ENCODE assay signal across 13 cellular contexts in genomic region chrX:140274761-140275525, GRCh38.
A peak's percentile ranks its signal among the peaks of the same experiment; 100 is the strongest.
DNase-seq lines count a peak whose midpoint lies in the region; ATAC-seq lines count a peak whose summit lies in the region.
"Had no signal": no experiment of that assay in that cellular context is flagged by ENCODE, and none has a peak within 500 bp of the region (broad histone marks: within the 10 kb centered on the region; RNA-seq: fewer than 3 reads in every experiment).

No MANE protein-coding gene starts in this region.

- no peak overlapping the region for H3K4me3 Mint-ChIP-seq in activated naive CD8-positive, alpha-beta T cell treated with anti-CD3 and anti-CD28 coated beads for 36 hours

- no peaks in the 10 kb centered on the region for H3K4me1 ChIP-seq in SJCRH30
- H3K4me1 ChIP-seq: sigmoid colon had no signal

- no peaks in the 10 kb centered on the region for H3K36me3 Mint-ChIP-seq in activated naive CD8-positive, alpha-beta T cell treated with anti-CD3 and anti-CD28 coated beads for 36 hours

- no peaks in the 10 kb centered on the region for H3K36me3 ChIP-seq in SJCRH30
- H3K36me3 ChIP-seq: sigmoid colon had no signal

- no peak overlapping the region for H3K4me3 ChIP-seq in SJCRH30
- H3K4me3 ChIP-seq: sigmoid colon had no signal

- H3K27me3 ChIP-seq in SJCRH30: no peaks in the 10 kb centered on the region
- H3K27me3 ChIP-seq: sigmoid colon had no signal

- peaks cover 1% of the 10 kb centered on the region for H3K9me3 Mint-ChIP-seq in activated naive CD8-positive, alpha-beta T cell treated with anti-CD3 and anti-CD28 coated beads for 36 hours

- H3K27ac ChIP-seq in SJCRH30: peak overlapping the region; percentile 51
- H3K27ac ChIP-seq: sigmoid colon had no signal

- H3K4me1 Mint-ChIP-seq in activated naive CD8-positive, alpha-beta T cell treated with anti-CD3 and anti-CD28 coated beads for 36 hours: no peaks in the 10 kb centered on the region

- H3K27ac Mint-ChIP-seq in activated naive CD8-positive, alpha-beta T cell treated with anti-CD3 and anti-CD28 coated beads for 36 hours: no peak overlapping the region

- no peak for ATAC-seq in HG02588 (IDR thresholded peaks at IDR 0.05; ENCODE audit: unreplicated experiment)

- H3K27me3 Mint-ChIP-seq in activated naive CD8-positive, alpha-beta T cell treated with anti-CD3 and anti-CD28 coated beads for 36 hours: no peaks in the 10 kb centered on the region

- DNase-seq in H4 (ENCODE audit: low spot score) (peak; percentile 69), SJCRH30 (peak; percentile 19 to 47), fibroblast of peridontal ligament (ENCODE audit: extremely low read depth) (peak; percentile 0), non-pigmented ciliary epithelial cell (ENCODE audit: low read depth) (peak; percentile 63), NCI-H128 (lab: John Stamatoyannopoulos, UW; ENCODE audit: unreplicated experiment) (no peak), NCI-H2081 treated with DMSO at 0.1 percent for 48 hours (lab: John Stamatoyannopoulos, UW) (no peak)
- no peak for DNase-seq in activated naive CD8-positive, alpha-beta T cell treated with anti-CD3 and anti-CD28 coated beads for 36 hours
- DNase-seq: activated CD8-positive, alpha-beta memory T cell treated with anti-CD3 and anti-CD28 coated beads, Interleukin-2, amount 50 U/mL, for 4 hours; hypothalamus; NCI-H345; RPMI8226; sigmoid colon had no signal

- no peaks in the 10 kb centered on the region for H3K9me3 ChIP-seq in SJCRH30 (replicated peaks)
- H3K9me3 ChIP-seq: sigmoid colon had no signal

Comparison
In these comparisons a context has a peak if more than half of its experiments do, and no peak if none do; other contexts are left out.
1. DNase-seq: peak in H4 (single experiment), SJCRH30 (2 of 2), fibroblast of peridontal ligament (single experiment) and non-pigmented ciliary epithelial cell (single experiment); none in NCI-H128 (single experiment), NCI-H2081 treated with DMSO at 0.1 percent for 48 hours (single experiment) and activated naive CD8-positive, alpha-beta T cell treated with anti-CD3 and anti-CD28 coated beads for 36 hours (single experiment).